1 cellular context compared by ENCODE assay signal in the genomic region with DNA sequence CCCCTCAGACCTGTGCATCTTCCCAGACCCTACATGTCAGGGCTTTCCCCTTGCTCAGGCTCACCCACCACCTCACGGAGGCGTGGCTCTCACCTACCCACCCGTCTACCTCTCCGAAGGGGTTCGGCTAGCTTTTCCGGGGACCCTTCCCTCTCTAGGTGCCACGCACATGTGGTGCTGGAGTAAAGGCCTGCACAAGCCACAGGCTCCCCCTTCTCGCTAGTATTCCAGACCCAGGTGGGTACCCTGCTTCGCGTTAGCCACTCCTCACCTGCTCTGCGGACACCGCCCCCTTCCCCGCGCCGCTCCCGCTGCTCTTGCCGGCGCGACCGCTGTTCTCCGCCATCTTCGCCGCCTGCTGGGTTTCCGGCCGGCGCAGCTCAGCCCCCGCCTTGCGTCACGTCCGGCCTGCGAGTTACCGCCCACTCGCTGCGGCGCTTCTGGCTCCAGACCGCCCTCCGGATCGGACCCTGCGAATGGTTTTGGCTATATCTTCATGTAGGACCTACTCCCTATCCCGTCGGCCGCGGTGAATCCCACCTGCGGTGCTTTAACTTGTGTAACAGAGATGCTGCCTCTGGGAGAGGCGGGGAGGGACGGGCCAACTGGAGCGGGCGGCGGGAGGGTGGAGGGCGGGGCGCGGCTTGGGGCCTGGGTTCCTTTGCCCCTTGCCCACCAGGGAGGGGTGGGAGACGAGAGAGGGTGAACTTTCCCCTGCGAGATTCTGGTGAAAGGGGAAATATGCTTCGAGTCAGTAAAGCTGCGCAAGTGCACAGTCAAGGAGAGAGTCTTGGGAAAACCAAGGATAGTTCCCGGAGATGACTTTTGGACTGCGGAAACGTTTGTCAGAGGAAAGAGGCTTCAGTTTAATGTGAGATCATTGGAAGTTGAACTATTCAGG.
A peak's percentile ranks its signal among the peaks of the same experiment; 100 is the strongest.
TF ChIP-seq lines count a peak whose summit lies in the region.

A gene with protein sequence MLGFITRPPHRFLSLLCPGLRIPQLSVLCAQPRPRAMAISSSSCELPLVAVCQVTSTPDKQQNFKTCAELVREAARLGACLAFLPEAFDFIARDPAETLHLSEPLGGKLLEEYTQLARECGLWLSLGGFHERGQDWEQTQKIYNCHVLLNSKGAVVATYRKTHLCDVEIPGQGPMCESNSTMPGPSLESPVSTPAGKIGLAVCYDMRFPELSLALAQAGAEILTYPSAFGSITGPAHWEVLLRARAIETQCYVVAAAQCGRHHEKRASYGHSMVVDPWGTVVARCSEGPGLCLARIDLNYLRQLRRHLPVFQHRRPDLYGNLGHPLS (plus strand): TSS at position 425 of the 901 bp plus-strand sequence. CDS start 72 bp downstream, at position 497.
A gene with protein sequence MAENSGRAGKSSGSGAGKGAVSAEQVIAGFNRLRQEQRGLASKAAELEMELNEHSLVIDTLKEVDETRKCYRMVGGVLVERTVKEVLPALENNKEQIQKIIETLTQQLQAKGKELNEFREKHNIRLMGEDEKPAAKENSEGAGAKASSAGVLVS (minus strand): TSS at position 357 of the 901 bp plus-strand sequence. CDS start 11 bp downstream, at position 346.

TF ChIP-seq in HEK293, 187 proteins besides CTCF, POLR2A, EP300 and RAD21 (continued from another document):
- TF ChIP-seq, protein P1, sequence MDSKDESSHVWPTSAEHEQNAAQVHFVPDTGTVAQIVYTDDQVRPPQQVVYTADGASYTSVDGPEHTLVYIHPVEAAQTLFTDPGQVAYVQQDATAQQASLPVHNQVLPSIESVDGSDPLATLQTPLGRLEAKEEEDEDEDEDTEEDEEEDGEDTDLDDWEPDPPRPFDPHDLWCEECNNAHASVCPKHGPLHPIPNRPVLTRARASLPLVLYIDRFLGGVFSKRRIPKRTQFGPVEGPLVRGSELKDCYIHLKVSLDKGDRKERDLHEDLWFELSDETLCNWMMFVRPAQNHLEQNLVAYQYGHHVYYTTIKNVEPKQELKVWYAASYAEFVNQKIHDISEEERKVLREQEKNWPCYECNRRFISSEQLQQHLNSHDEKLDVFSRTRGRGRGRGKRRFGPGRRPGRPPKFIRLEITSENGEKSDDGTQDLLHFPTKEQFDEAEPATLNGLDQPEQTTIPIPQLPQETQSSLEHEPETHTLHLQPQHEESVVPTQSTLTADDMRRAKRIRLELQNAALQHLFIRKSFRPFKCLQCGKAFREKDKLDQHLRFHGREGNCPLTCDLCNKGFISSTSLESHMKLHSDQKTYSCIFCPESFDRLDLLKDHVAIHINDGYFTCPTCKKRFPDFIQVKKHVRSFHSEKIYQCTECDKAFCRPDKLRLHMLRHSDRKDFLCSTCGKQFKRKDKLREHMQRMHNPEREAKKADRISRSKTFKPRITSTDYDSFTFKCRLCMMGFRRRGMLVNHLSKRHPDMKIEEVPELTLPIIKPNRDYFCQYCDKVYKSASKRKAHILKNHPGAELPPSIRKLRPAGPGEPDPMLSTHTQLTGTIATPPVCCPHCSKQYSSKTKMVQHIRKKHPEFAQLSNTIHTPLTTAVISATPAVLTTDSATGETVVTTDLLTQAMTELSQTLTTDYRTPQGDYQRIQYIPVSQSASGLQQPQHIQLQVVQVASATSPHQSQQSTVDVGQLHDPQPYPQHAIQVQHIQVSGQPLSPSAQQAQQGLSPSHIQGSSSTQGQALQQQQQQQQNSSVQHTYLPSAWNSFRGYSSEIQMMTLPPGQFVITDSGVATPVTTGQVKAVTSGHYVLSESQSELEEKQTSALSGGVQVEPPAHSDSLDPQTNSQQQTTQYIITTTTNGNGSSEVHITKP (tag by site-specific recombination; IDR thresholded peaks at IDR 0.05): peak; percentile 92
- TF ChIP-seq SP3 (tag by site-specific recombination; IDR thresholded peaks at IDR 0.05) (peak; percentile 91), ZNF514 (tag by site-specific recombination; IDR thresholded peaks at IDR 0.05) (no peak), ZNF404 (tag by site-specific recombination; IDR thresholded peaks at IDR 0.05) (no peak), PRDM1 (tag by site-specific recombination; IDR thresholded peaks at IDR 0.05) (peak; percentile 92), ZNF558 (tag by site-specific recombination; IDR thresholded peaks at IDR 0.05) (no peak), ZNF184 (tag by site-specific recombination; IDR thresholded peaks at IDR 0.05) (no peak)
- TF ChIP-seq, protein P2, sequence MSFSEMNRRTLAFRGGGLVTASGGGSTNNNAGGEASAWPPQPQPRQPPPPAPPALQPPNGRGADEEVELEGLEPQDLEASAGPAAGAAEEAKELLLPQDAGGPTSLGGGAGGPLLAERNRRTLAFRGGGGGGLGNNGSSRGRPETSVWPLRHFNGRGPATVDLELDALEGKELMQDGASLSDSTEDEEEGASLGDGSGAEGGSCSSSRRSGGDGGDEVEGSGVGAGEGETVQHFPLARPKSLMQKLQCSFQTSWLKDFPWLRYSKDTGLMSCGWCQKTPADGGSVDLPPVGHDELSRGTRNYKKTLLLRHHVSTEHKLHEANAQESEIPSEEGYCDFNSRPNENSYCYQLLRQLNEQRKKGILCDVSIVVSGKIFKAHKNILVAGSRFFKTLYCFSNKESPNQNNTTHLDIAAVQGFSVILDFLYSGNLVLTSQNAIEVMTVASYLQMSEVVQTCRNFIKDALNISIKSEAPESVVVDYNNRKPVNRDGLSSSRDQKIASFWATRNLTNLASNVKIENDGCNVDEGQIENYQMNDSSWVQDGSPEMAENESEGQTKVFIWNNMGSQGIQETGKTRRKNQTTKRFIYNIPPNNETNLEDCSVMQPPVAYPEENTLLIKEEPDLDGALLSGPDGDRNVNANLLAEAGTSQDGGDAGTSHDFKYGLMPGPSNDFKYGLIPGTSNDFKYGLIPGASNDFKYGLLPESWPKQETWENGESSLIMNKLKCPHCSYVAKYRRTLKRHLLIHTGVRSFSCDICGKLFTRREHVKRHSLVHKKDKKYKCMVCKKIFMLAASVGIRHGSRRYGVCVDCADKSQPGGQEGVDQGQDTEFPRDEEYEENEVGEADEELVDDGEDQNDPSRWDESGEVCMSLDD (tag by site-specific recombination; IDR thresholded peaks at IDR 0.05): peak; percentile 84
- TF ChIP-seq, protein P3, sequence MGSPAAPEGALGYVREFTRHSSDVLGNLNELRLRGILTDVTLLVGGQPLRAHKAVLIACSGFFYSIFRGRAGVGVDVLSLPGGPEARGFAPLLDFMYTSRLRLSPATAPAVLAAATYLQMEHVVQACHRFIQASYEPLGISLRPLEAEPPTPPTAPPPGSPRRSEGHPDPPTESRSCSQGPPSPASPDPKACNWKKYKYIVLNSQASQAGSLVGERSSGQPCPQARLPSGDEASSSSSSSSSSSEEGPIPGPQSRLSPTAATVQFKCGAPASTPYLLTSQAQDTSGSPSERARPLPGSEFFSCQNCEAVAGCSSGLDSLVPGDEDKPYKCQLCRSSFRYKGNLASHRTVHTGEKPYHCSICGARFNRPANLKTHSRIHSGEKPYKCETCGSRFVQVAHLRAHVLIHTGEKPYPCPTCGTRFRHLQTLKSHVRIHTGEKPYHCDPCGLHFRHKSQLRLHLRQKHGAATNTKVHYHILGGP (tag by site-specific recombination; IDR thresholded peaks at IDR 0.05): no peak
